2 cellular contexts compared by ENCODE assay signal in genomic region chr11:416051-416756, GRCh38.
TF ChIP-seq lines count a peak whose summit lies in the region.

No MANE protein-coding gene starts in this region.

TF ChIP-seq in endothelial cell of umbilical vein, 7 proteins besides CTCF, POLR2A, EP300 and RAD21:
- no peak for TF ChIP-seq JUN (IDR thresholded peaks at IDR 0.05; ENCODE audit: borderline replicate concordance, insufficient read depth, insufficient read length, low read depth)
- TF ChIP-seq MYC (IDR thresholded peaks at IDR 0.05; ENCODE audit: low read depth, low read length) = no peak
- TF ChIP-seq POLR2AphosphoS5 (IDR thresholded peaks at IDR 0.05; ENCODE audit: insufficient read depth, low read depth, low read length) = no peak
- TF ChIP-seq MAX (IDR thresholded peaks at IDR 0.05; ENCODE audit: insufficient read depth, insufficient read length) = no peak
- TF ChIP-seq FOS (IDR thresholded peaks at IDR 0.05; ENCODE audit: borderline replicate concordance, insufficient read depth, low read length) = no peak
- TF ChIP-seq GATA2 (IDR thresholded peaks at IDR 0.05; ENCODE audit: insufficient read depth, insufficient read length, low read depth, low read length) = no peak
- TF ChIP-seq EZH2 (IDR thresholded peaks at IDR 0.05; ENCODE audit: borderline replicate concordance, low read depth, low read length, severe bottlenecking) = no peak

TF ChIP-seq in neural cell, 6 proteins besides CTCF, POLR2A, EP300 and RAD21:
- no peak for TF ChIP-seq REST (IDR thresholded peaks at IDR 0.05; ENCODE audit: borderline replicate concordance)
- no peak for TF ChIP-seq MXI1 (conservative IDR thresholded peaks at IDR 0.05; ENCODE audit: poor library complexity, severe bottlenecking)
